Comparison of ENCODE assay signal across 1 cellular context in genomic region chr15:65824941-65825544, GRCh38.
TF ChIP-seq lines count a peak whose summit lies in the region.

No MANE protein-coding gene starts in this region.

TF ChIP-seq in H1, 55 proteins besides CTCF, POLR2A, EP300 and RAD21:
- TF ChIP-seq BRCA1 (IDR thresholded peaks at IDR 0.05; ENCODE audit: low read depth, low read length) (no peak), CEBPB (IDR thresholded peaks at IDR 0.05; ENCODE audit: low read depth, low read length) (peak; percentile 52)
